ENCODE assay signal across 19 cellular contexts in genomic region chr2:43839776-43840564, GRCh38. TPM values are rescaled to one million over a fixed set of nuclear protein-coding genes. Genes with fewer than 3 reads are reported as not detected.
DNase-seq lines count a peak whose midpoint lies in the region; ATAC-seq, FAIRE-seq and TF ChIP-seq lines count a peak whose summit lies in the region.
"Had no signal": no experiment of that assay in that cellular context is flagged by ENCODE, and none has a peak within 500 bp of the region (broad histone marks: within the 10 kb centered on the region; RNA-seq: fewer than 3 reads in every experiment).

No MANE protein-coding gene starts in this region.

- no peak overlapping the region for H4K91ac ChIP-seq in neuronal stem cell (ENCODE audit: low read depth, low read length, poor library complexity)

- TF ChIP-seq EP300 in K562 (IDR thresholded peaks at IDR 0.05; ENCODE audit: low read length): no peak

- H3K4ac ChIP-seq in neuronal stem cell (ENCODE audit: low read length): no peak overlapping the region

- no peak for TF ChIP-seq POLR2A in K562 (conservative IDR thresholded peaks at IDR 0.05)

- FAIRE-seq in K562 (lab: Jason Lieb, UNC) (no peak), D721Med (lab: Jason Lieb, UNC) (no peak)

- H2AK5ac ChIP-seq in neuronal stem cell (ENCODE audit: low read depth, low read length): no peak overlapping the region

- no peak overlapping the region for H2BK5ac ChIP-seq in neuronal stem cell (ENCODE audit: low read length)

- BruUV-seq in K562 (replicated peaks; lab: Mats Ljungman, UMichigan): no TSS peak

- no peak overlapping the region for H4K8ac ChIP-seq in neuronal stem cell (ENCODE audit: low read depth, low read length)

- peaks cover 2 to 10% of the 10 kb centered on the region in 2 experiments; a peak in 3 of 5 replicates for H3K4me1 ChIP-seq in K562 (replicated peaks in 1 of 2; ENCODE audit: control insufficient read depth in 2 of 2, insufficient read depth in 2 of 2, low read length in 2 of 2)
- H3K4me1 ChIP-seq in neuronal stem cell (ENCODE audit: control insufficient read depth in 2 of 2, insufficient read depth in 1 of 2, low read depth in 1 of 2, low read length in 2 of 2): peaks cover 0 to 9% of the 10 kb centered on the region in 2 donors

- no peak overlapping the region for H3K18ac ChIP-seq in neuronal stem cell (ENCODE audit: low read length)

- no peak overlapping the region for H2BK120ac ChIP-seq in neuronal stem cell (ENCODE audit: low read depth, low read length)

- ATAC-seq in K562 (no peak), left lobe of liver (no peak), GM19455 (IDR thresholded peaks at IDR 0.05; ENCODE audit: unreplicated experiment) (no peak)
- ATAC-seq: PC-3 had no signal

- H3K27me3 ChIP-seq in K562 (ENCODE audit: control insufficient read depth in 2 of 2, insufficient read depth in 2 of 2, low read length in 2 of 2) (peaks cover 40 to 61% of the 10 kb centered on the region in 2 experiments), neuronal stem cell (ENCODE audit: control insufficient read depth in 3 of 3, insufficient read depth in 3 of 3, low read depth in 1 of 3, low read length in 3 of 3) (peaks cover 0 to 2% (median 0%) of the 10 kb centered on the region in 3 experiments), brain microvascular endothelial cell (replicated peaks) (no peaks in the 10 kb centered on the region)
- H3K27me3 ChIP-seq: MG63, SJCRH30 had no signal

- WGBS in K562 (ENCODE audit: insufficient coverage, low coverage, missing lambda C conversion rate): 12% methylated on average over 14 of the region's 14 CpGs
- WGBS in neuronal stem cell (ENCODE audit: extremely low coverage in 2 of 2, insufficient read length in 2 of 2, insufficient replicate concordance in 1 of 2), 2 donors: no CpG with 5 or more reads among the region's 14 CpGs

- H3K9me1 ChIP-seq in K562 (ENCODE audit: control insufficient read depth, insufficient read depth, low read length): no peaks in the 10 kb centered on the region

- no peaks in the 10 kb centered on the region for H3K79me1 ChIP-seq in neuronal stem cell (ENCODE audit: low read depth, low read length)

- intact Hi-C loops in K562 (cut with micrococcal nuclease): no loop called here

- POLR2A ChIA-PET in K562 (lab: Yijun Ruan, JAX): interaction anchor here (0.5 to 0.7 kb wide), 3 partner anchors 9 to 100 kb away, joined by 3 read pairs; no protein-coding TSS in a partner anchor

- H3K36me3 ChIP-seq in K562 (ENCODE audit: control insufficient read depth, insufficient read depth, low read length) (no peaks in the 10 kb centered on the region), neuronal stem cell (replicated peaks in 1 of 2; ENCODE audit: control insufficient read depth in 2 of 2, insufficient read depth in 2 of 2, low read length in 2 of 2) (no peaks in the 10 kb centered on the region), brain microvascular endothelial cell (replicated peaks) (no peaks in the 10 kb centered on the region)
- H3K36me3 ChIP-seq: MG63, SJCRH30 had no signal

- no peak for TF ChIP-seq CTCF in GM20000 (IDR thresholded peaks at IDR 0.05; ENCODE audit: extremely low read depth, missing control alignments)
- no peak for TF ChIP-seq CTCF in K562 (IDR thresholded peaks at IDR 0.05 in 2 of 3, conservative IDR thresholded peaks at IDR 0.05 in 1 of 3; ENCODE audit: insufficient read depth in 2 of 3, low read depth in 1 of 3, low read length in 3 of 3)
- TF ChIP-seq CTCF in brain microvascular endothelial cell (IDR thresholded peaks at IDR 0.05; ENCODE audit: low read depth, low read length, missing control alignments): no peak
- no peak for TF ChIP-seq CTCF in D721Med (IDR thresholded peaks at IDR 0.05; ENCODE audit: insufficient read depth, missing control alignments)

- H2BK15ac ChIP-seq in neuronal stem cell (ENCODE audit: low read length): no peak overlapping the region

- H2AFZ ChIP-seq in K562 (ENCODE audit: low read depth, low read length) (no peak overlapping the region), neuronal stem cell (ENCODE audit: low read length) (peak overlapping the region; percentile 81)
- H2AFZ ChIP-seq: GM23248 had no signal

- no peak overlapping the region for H3K23ac ChIP-seq in neuronal stem cell (ENCODE audit: low read depth, low read length, poor library complexity)

- in situ Hi-C loops in K562 (cut with MboI) (no loop called here), brain microvascular endothelial cell (cut with HindIII; ENCODE audit: low pct_ligation_motif_present, low sequenced_read_pairs) (no loop called here)

- no peak for TF ChIP-seq RAD21 in K562 (CRISPR knock-in tag; conservative IDR thresholded peaks at IDR 0.05 in 1 of 2, IDR thresholded peaks at IDR 0.05 in 1 of 2)

- H3K9ac ChIP-seq in K562 (ENCODE audit: insufficient read depth in 1 of 2, low read depth in 2 of 2, low read length in 2 of 2): no peak overlapping the region
- no peak overlapping the region for H3K9ac ChIP-seq in neuronal stem cell (ENCODE audit: low read depth, low read length, poor library complexity)
- H3K9ac ChIP-seq: GM23248 had no signal

- H3K4me2 ChIP-seq in K562 (ENCODE audit: insufficient read depth, low read length) (no peak overlapping the region), neuronal stem cell (ENCODE audit: insufficient read depth, low read length, poor library complexity, severe bottlenecking) (no peak overlapping the region)

- DNase-seq in GM20000 (ENCODE audit: low spot score) (peak; percentile 1), K562 (ENCODE audit: extremely low read depth in 1 of 4, low spot score in 3 of 4) (peak in 3 of 4 experiments; percentile 2 to 3 (median 3)), left lobe of liver (ENCODE audit: low spot score) (peak; percentile 40), neuronal stem cell (ENCODE audit: low spot score) (no peak), brain microvascular endothelial cell (no peak), D721Med (ENCODE audit: insufficient read length, low spot score) (no peak)
- DNase-seq: ACHN, COR-L47, GM23248, Karpas-422, MG63, NCI-H1092, NCI-H146, NCI-H2081 treated with DMSO at 0.1 percent for 48 hours, NCI-H510A treated with DMSO at 0.1 percent for 48 hours, NCI-H82, PC-3, SJCRH30 had no signal

- no peak overlapping the region for H3K14ac ChIP-seq in neuronal stem cell (ENCODE audit: low read length)

- H2BK12ac ChIP-seq in neuronal stem cell (ENCODE audit: low read length): no peak overlapping the region

- H3K9me3 ChIP-seq in K562 (replicated peaks; ENCODE audit: control insufficient read depth, insufficient read depth, low read depth, low read length) (no peaks in the 10 kb centered on the region), neuronal stem cell (replicated peaks in 1 of 2; ENCODE audit: control insufficient read depth in 2 of 2, insufficient read depth in 1 of 2, low read depth in 1 of 2, low read length in 2 of 2) (no peaks in the 10 kb centered on the region)
- H3K9me3 ChIP-seq: MG63, SJCRH30 had no signal

- H3K4me3 ChIP-seq in K562 (no peak overlapping the region), neuronal stem cell (ENCODE audit: low read length in 2 of 2) (no peak overlapping the region), brain microvascular endothelial cell (ENCODE audit: low read depth, low read length) (no peak overlapping the region)
- H3K4me3 ChIP-seq: GM23248, MG63, SJCRH30 had no signal

- H4K20me1 ChIP-seq in K562 (replicated peaks; ENCODE audit: control insufficient read depth, insufficient read depth, low read length): no peaks in the 10 kb centered on the region

- CTCF ChIA-PET in K562 (lab: Yijun Ruan, JAX; ENCODE audit: low intra/inter-chr PET ratio): no interaction called here

- H3K79me2 ChIP-seq in K562 (ENCODE audit: control insufficient read depth, insufficient read depth, low read length): no peaks in the 10 kb centered on the region

- H3K27ac ChIP-seq in K562 (ENCODE audit: extremely low read depth, low read depth, low read length): no peak overlapping the region
- H3K27ac ChIP-seq in neuronal stem cell (replicated peaks; ENCODE audit: low read length): no peak overlapping the region
- no peak overlapping the region for H3K27ac ChIP-seq in brain microvascular endothelial cell
- H3K27ac ChIP-seq: GM23248, SJCRH30 had no signal

RNA-seq across cellular contexts. Expression of gene ABCG8, which starts 1.2 kb away (rescaled TPM):
- total RNA-seq in K562 (2011; cell fraction: chromatin; rRNA removed; ENCODE audit: low replicate concordance): not detected in 2 replicates
- total RNA-seq in K562 (2011; cell fraction: nucleolus; rRNA removed): not detected in 2 replicates
- total RNA-seq in K562 (2011; cell fraction: nucleoplasm; rRNA removed): not detected in 2 replicates
- not detected in 2 replicates for total RNA-seq in K562 (2014; rRNA removed)
- not detected in 2 replicates for total RNA-seq in K562 (2014; rRNA removed; fragmentation: Illumina TruSeq; extraction: Trizol)
- not detected in 2 replicates for total RNA-seq in K562 (2015; rRNA removed; fragmentation: Illumina TruSeq; extraction: Trizol)
- total RNA-seq in K562 (2021): not detected in 2 replicates
- not detected in 2 replicates for polyA plus RNA-seq in K562 (2011; rRNA removed)
- polyA plus RNA-seq in K562 (2011; cell fraction: cytosol; rRNA removed): not detected in 2 replicates
- polyA plus RNA-seq in K562 (2011; cell fraction: nucleus; rRNA removed): not detected in 2 replicates
- polyA plus RNA-seq in K562 (2012): 0.01 TPM in 1 of 2 replicates, not detected in the other
- polyA plus RNA-seq in K562 (2014; fragmentation: Illumina TruSeq; extraction: Trizol): not detected in 2 replicates
- not detected for polyA plus RNA-seq in K562 (2014; fragmentation: Nextera tagmentation; extraction: Ambion mirVana)
- polyA plus RNA-seq in K562 (2014; rRNA removed): not detected in 2 replicates
- polyA minus RNA-seq in K562 (2011; rRNA and poly(A)+ RNA removed): not detected in 2 replicates
- polyA minus RNA-seq in K562 (2011; cell fraction: cytosol; rRNA and poly(A)+ RNA removed): not detected in 2 replicates
- not detected in 2 replicates for polyA minus RNA-seq in K562 (2011; cell fraction: nucleus; rRNA and poly(A)+ RNA removed)
- 121 TPM for total RNA-seq in left lobe of liver
- polyA plus RNA-seq in neuronal stem cell (2013, experiment 1 of 2): not detected
- not detected for polyA plus RNA-seq in neuronal stem cell (2013, experiment 2 of 2)
- total RNA-seq: GM23248, PC-3 had no signal

RNA-seq across cellular contexts. Expression of gene ABCG5, which starts 1.3 kb away (rescaled TPM):
- total RNA-seq in K562 (2011; cell fraction: chromatin; rRNA removed; ENCODE audit: low replicate concordance): not detected in 2 replicates
- total RNA-seq in K562 (2011; cell fraction: nucleolus; rRNA removed): not detected in 2 replicates
- not detected in 2 replicates for total RNA-seq in K562 (2011; cell fraction: nucleoplasm; rRNA removed)
- total RNA-seq in K562 (2014; rRNA removed) (not detected in 2 replicates), K562 (2014; rRNA removed; fragmentation: Illumina TruSeq; extraction: Trizol) (not detected in 2 replicates), K562 (2015; rRNA removed; fragmentation: Illumina TruSeq; extraction: Trizol) (not detected in 2 replicates), K562 (2021) (not detected in 2 replicates), left lobe of liver (57.0 TPM)
- polyA plus RNA-seq in K562 (2011; rRNA removed) (not detected in 2 replicates), K562 (2014; fragmentation: Illumina TruSeq; extraction: Trizol) (not detected in 2 replicates), K562 (2014; fragmentation: Nextera tagmentation; extraction: Ambion mirVana) (under 1 TPM; 0.01 TPM), K562 (2014; rRNA removed) (not detected in 2 replicates)
- polyA plus RNA-seq in K562 (2011; cell fraction: cytosol; rRNA removed): not detected in 2 replicates
- polyA plus RNA-seq in K562 (2011; cell fraction: nucleus; rRNA removed): not detected in 2 replicates
- polyA plus RNA-seq in K562 (2012): 0.03 and 0.05 TPM in 2 replicates
- polyA minus RNA-seq in K562 (2011; rRNA and poly(A)+ RNA removed): not detected in 2 replicates
- not detected in 2 replicates for polyA minus RNA-seq in K562 (2011; cell fraction: cytosol; rRNA and poly(A)+ RNA removed)
- not detected in 2 replicates for polyA minus RNA-seq in K562 (2011; cell fraction: nucleus; rRNA and poly(A)+ RNA removed)
- polyA plus RNA-seq in neuronal stem cell (2013, experiment 1 of 2): not detected
- polyA plus RNA-seq in neuronal stem cell (2013, experiment 2 of 2): not detected
- total RNA-seq: GM23248, PC-3, SJCRH30 had no signal
- polyA plus RNA-seq: GM23248 had no signal

Comparison
In these comparisons a context has a peak if more than half of its experiments do, and no peak if none do; other contexts are left out.
1. DNase-seq: peak in GM20000 (single experiment), K562 (3 of 4) and left lobe of liver (single experiment); none in neuronal stem cell (single experiment), brain microvascular endothelial cell (single experiment) and D721Med (single experiment).
2. RNA of gene ABCG8, which starts 1.2 kb away (total RNA-seq): 121 TPM in left lobe of liver (single experiment); not detected in K562; every median in the first group is over 100 times any median in the second.
3. RNA of gene ABCG5, which starts 1.3 kb away (total RNA-seq): 57.0 TPM in left lobe of liver (single experiment); not detected in K562; every median in the first group is over 10 times any median in the second.